In the genomic region with DNA sequence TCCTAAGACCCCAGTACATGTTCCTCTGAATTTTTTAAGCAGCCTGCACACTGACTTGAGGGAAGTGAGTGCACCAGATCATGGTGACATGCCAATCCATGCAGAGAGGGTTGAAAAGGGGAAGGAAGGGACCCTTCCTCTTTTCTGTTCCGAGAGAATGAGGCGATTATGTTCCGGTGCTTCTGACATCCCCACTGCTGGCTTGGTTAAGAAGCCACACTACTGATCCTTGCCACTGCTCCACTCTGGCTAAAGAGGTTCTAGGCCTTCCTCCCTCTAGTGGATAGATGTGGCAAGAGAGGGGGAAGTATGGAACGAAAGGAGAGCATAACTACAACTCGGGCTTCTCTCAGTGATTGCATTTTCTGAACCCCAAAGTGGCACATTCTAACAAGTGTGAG, we compare ENCODE assay signal across 1 cellular context.
A peak's percentile ranks its signal among the peaks of the same experiment; 100 is the strongest.
TF ChIP-seq lines count a peak whose summit lies in the region.

No MANE protein-coding gene starts in this region.

TF ChIP-seq in HepG2, 621 proteins besides CTCF, POLR2A, EP300 and RAD21 (continued from another document):
- TF ChIP-seq SAP130 (CRISPR knock-in tag; IDR thresholded peaks at IDR 0.05; ENCODE audit: low read depth) (peak; percentile 72), NFKBIZ (CRISPR knock-in tag; IDR thresholded peaks at IDR 0.05) (no peak), BORCS8-MEF2B (CRISPR knock-in tag; IDR thresholded peaks at IDR 0.05) (no peak), HMGXB4 (CRISPR knock-in tag; IDR thresholded peaks at IDR 0.05; ENCODE audit: borderline replicate concordance in 1 of 2, low read depth in 1 of 2) (peak; percentile 51 to 66; a peak in 2 of 4 replicates), ATF6 (CRISPR knock-in tag; conservative IDR thresholded peaks at IDR 0.05) (no peak), U2AF2 (IDR thresholded peaks at IDR 0.05; ENCODE audit: low read depth, low read length) (no peak), NPAS2 (CRISPR knock-in tag; IDR thresholded peaks at IDR 0.05; ENCODE audit: borderline replicate concordance) (no peak), PRPF4 (IDR thresholded peaks at IDR 0.05; ENCODE audit: low read depth, low read length, poor library complexity, severe bottlenecking) (no peak), DNMT3B (CRISPR knock-in tag; conservative IDR thresholded peaks at IDR 0.05) (no peak), ZNF331 (CRISPR knock-in tag; IDR thresholded peaks at IDR 0.05) (peak; percentile 38; the same call in 1 of the 2 replicates), GTF3A (CRISPR knock-in tag; conservative IDR thresholded peaks at IDR 0.05) (no peak), ZFP1 (CRISPR knock-in tag; IDR thresholded peaks at IDR 0.05) (no peak), SALL1 (CRISPR knock-in tag; IDR thresholded peaks at IDR 0.05) (peak; percentile 15; the same call in 1 of the 2 replicates), CC2D1A (CRISPR knock-in tag; IDR thresholded peaks at IDR 0.05) (no peak), ZNF616 (CRISPR knock-in tag; IDR thresholded peaks at IDR 0.05; ENCODE audit: low read depth) (0 out of 2 replicates have a peak, but pooled peaks have one; percentile 33), EHMT2 (IDR thresholded peaks at IDR 0.05; ENCODE audit: borderline replicate concordance, low read depth, low read length) (no peak), CEBPG (CRISPR knock-in tag; IDR thresholded peaks at IDR 0.05) (peak; percentile 41; the same call in 1 of the 2 replicates), KMT2A (CRISPR knock-in tag; IDR thresholded peaks at IDR 0.05) (no peak), POGZ (CRISPR knock-in tag; IDR thresholded peaks at IDR 0.05) (no peak), PAF1 (CRISPR knock-in tag; IDR thresholded peaks at IDR 0.05) (no peak), ZNF329 (CRISPR knock-in tag; IDR thresholded peaks at IDR 0.05; ENCODE audit: low read depth) (no peak), ZNF552 (CRISPR knock-in tag; IDR thresholded peaks at IDR 0.05; ENCODE audit: borderline replicate concordance) (no peak), MYPOP (CRISPR knock-in tag; IDR thresholded peaks at IDR 0.05) (0 out of 2 replicates have a peak, but pooled peaks have one; percentile 41), CSRNP2 (CRISPR knock-in tag; conservative IDR thresholded peaks at IDR 0.05; ENCODE audit: low read depth) (no peak)
- TF ChIP-seq, protein P1, sequence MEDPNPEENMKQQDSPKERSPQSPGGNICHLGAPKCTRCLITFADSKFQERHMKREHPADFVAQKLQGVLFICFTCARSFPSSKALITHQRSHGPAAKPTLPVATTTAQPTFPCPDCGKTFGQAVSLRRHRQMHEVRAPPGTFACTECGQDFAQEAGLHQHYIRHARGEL (CRISPR knock-in tag; IDR thresholded peaks at IDR 0.05), result no peak
- TF ChIP-seq, protein P2, sequence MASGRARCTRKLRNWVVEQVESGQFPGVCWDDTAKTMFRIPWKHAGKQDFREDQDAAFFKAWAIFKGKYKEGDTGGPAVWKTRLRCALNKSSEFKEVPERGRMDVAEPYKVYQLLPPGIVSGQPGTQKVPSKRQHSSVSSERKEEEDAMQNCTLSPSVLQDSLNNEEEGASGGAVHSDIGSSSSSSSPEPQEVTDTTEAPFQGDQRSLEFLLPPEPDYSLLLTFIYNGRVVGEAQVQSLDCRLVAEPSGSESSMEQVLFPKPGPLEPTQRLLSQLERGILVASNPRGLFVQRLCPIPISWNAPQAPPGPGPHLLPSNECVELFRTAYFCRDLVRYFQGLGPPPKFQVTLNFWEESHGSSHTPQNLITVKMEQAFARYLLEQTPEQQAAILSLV (CRISPR knock-in tag; IDR thresholded peaks at IDR 0.05; ENCODE audit: borderline replicate concordance), result no peak
TF ChIP-seq in HepG2: peak in this region for 25.
